ENCODE assay signal across 9 cellular contexts in genomic region chr12:132444283-132444682, GRCh38. TPM values are rescaled to one million over a fixed set of nuclear protein-coding genes. Genes with fewer than 3 reads are reported as not detected.
A peak's percentile ranks its signal among the peaks of the same experiment; 100 is the strongest.
DNase-seq lines count a peak whose midpoint lies in the region; ATAC-seq and TF ChIP-seq lines count a peak whose summit lies in the region.
"Had no signal": no experiment of that assay in that cellular context is flagged by ENCODE, and none has a peak within 500 bp of the region (broad histone marks: within the 10 kb centered on the region; RNA-seq: fewer than 3 reads in every experiment).

No MANE protein-coding gene starts in this region.

- no peak for ATAC-seq in stimulated activated naive CD8-positive, alpha-beta T cell treated with anti-CD3 and anti-CD28 coated beads, Interleukin-15, Interleukin-2, amounts not matched to agents 100 U/mL and 50 U/mL, for 24 hours
- no peak for ATAC-seq in effector memory CD8-positive, alpha-beta T cell (replicated peaks)
- no peak for ATAC-seq in upper lobe of right lung

- H3K27ac Mint-ChIP-seq in stimulated activated naive CD8-positive, alpha-beta T cell treated with anti-CD3 and anti-CD28 coated beads, Interleukin-15, Interleukin-2, amounts not matched to agents 100 ng/mL and 50 ng/mL, for 24 hours = peak overlapping the region; percentile 99
- H3K27ac Mint-ChIP-seq in effector memory CD8-positive, alpha-beta T cell = peak overlapping the region; percentile 98 to 100
- H3K27ac Mint-ChIP-seq in endodermal cell = no peak overlapping the region

- CTCF ChIA-PET in RWPE1 (lab: Yijun Ruan, JAX) = no interaction called here

- H3K4me3 ChIP-seq in upper lobe of right lung = no peak overlapping the region
- H3K4me3 ChIP-seq in endodermal cell (ENCODE audit: low read length) = no peak overlapping the region

- POLR2A ChIA-PET in RWPE1 (lab: Yijun Ruan, JAX; ENCODE audit: low non-redundant PET) = no interaction called here

- intact Hi-C loops in upper lobe of right lung (cut with DNase I) = no loop called here

- H3K4me1 ChIP-seq in upper lobe of right lung (no peaks in the 10 kb centered on the region), endodermal cell (ENCODE audit: control insufficient read depth, insufficient read depth, low read length) (no peaks in the 10 kb centered on the region)

- H3K9me3 Mint-ChIP-seq in stimulated activated naive CD8-positive, alpha-beta T cell treated with anti-CD3 and anti-CD28 coated beads, Interleukin-15, Interleukin-2, amounts not matched to agents 100 ng/mL and 50 ng/mL, for 24 hours = no peaks in the 10 kb centered on the region
- H3K9me3 Mint-ChIP-seq in effector memory CD8-positive, alpha-beta T cell = no peaks in the 10 kb centered on the region
- peaks cover 11% of the 10 kb centered on the region for H3K9me3 Mint-ChIP-seq in endodermal cell

- no peaks in the 10 kb centered on the region for H3K9me3 ChIP-seq in upper lobe of right lung
- H3K9me3 ChIP-seq in endodermal cell (ENCODE audit: control insufficient read depth, low read length) = peaks cover under 1% of the 10 kb centered on the region

- no peak overlapping the region for H3K9ac ChIP-seq in endodermal cell (ENCODE audit: extremely low read depth, low read length, poor library complexity, severe bottlenecking)

- 84 to 85% methylated on average over 16 to 18 of the region's 18 CpGs for WGBS in endodermal cell (ENCODE audit: insufficient coverage in 1 of 2, insufficient read length in 1 of 2), 2 experiments

- peaks cover 54% of the 10 kb centered on the region for H3K4me1 Mint-ChIP-seq in stimulated activated naive CD8-positive, alpha-beta T cell treated with anti-CD3 and anti-CD28 coated beads, Interleukin-15, Interleukin-2, amounts not matched to agents 100 ng/mL and 50 ng/mL, for 24 hours (ENCODE audit: low read depth)
- peaks cover 21 to 26% of the 10 kb centered on the region in 2 donors for H3K4me1 Mint-ChIP-seq in effector memory CD8-positive, alpha-beta T cell (ENCODE audit: low read depth in 2 of 2)
- peaks cover 19% of the 10 kb centered on the region for H3K4me1 Mint-ChIP-seq in endodermal cell

- H3K27ac ChIP-seq in RWPE1 = peak overlapping the region; percentile 90
- peak overlapping the region; percentile 80 for H3K27ac ChIP-seq in upper lobe of right lung
- H3K27ac ChIP-seq in endodermal cell (ENCODE audit: low read depth, low read length) = no peak overlapping the region

- H3K36me3 Mint-ChIP-seq in stimulated activated naive CD8-positive, alpha-beta T cell treated with anti-CD3 and anti-CD28 coated beads, Interleukin-15, Interleukin-2, amounts not matched to agents 100 ng/mL and 50 ng/mL, for 24 hours (ENCODE audit: low read depth) = no peaks in the 10 kb centered on the region
- H3K36me3 Mint-ChIP-seq in effector memory CD8-positive, alpha-beta T cell (ENCODE audit: insufficient read depth) = peaks cover 29% of the 10 kb centered on the region
- H3K36me3 Mint-ChIP-seq in endodermal cell (ENCODE audit: low read depth) = no peaks in the 10 kb centered on the region

- peak overlapping the region; percentile 91 for H3K4me3 Mint-ChIP-seq in stimulated activated naive CD8-positive, alpha-beta T cell treated with anti-CD3 and anti-CD28 coated beads, Interleukin-15, Interleukin-2, amounts not matched to agents 100 ng/mL and 50 ng/mL, for 24 hours
- peak overlapping the region; percentile 95 to 96 for H3K4me3 Mint-ChIP-seq in effector memory CD8-positive, alpha-beta T cell
- H3K4me3 Mint-ChIP-seq in endodermal cell = no peak overlapping the region

- DNase-seq in stimulated activated naive CD8-positive, alpha-beta T cell treated with anti-CD3 and anti-CD28 coated beads, Interleukin-15, Interleukin-2, amounts not matched to agents 100 U/mL and 50 U/mL, for 24 hours = no peak
- no peak for DNase-seq in RWPE1 (ENCODE audit: low spot score)
- no peak for DNase-seq in effector memory CD8-positive, alpha-beta T cell
- DNase-seq in upper lobe of right lung = no peak
- no peak for DNase-seq in SIG-M5 (lab: John Stamatoyannopoulos, UW)
- no peak for DNase-seq in DMS 273 treated with DMSO at 0.1 percent for 48 hours (lab: John Stamatoyannopoulos, UW)
- DNase-seq in endodermal cell = no peak
- DNase-seq: NCI-H1105 had no signal

- TF ChIP-seq CTCF in RWPE1 (conservative IDR thresholded peaks at IDR 0.05; ENCODE audit: low read depth) = no peak
- TF ChIP-seq CTCF in upper lobe of right lung (IDR thresholded peaks at IDR 0.05) = no peak
- TF ChIP-seq CTCF in endodermal cell (conservative IDR thresholded peaks at IDR 0.05) = no peak

- no peaks in the 10 kb centered on the region for H3K27me3 Mint-ChIP-seq in stimulated activated naive CD8-positive, alpha-beta T cell treated with anti-CD3 and anti-CD28 coated beads, Interleukin-15, Interleukin-2, amounts not matched to agents 100 ng/mL and 50 ng/mL, for 24 hours
- no peaks in the 10 kb centered on the region for H3K27me3 Mint-ChIP-seq in effector memory CD8-positive, alpha-beta T cell
- H3K27me3 Mint-ChIP-seq in endodermal cell (ENCODE audit: insufficient read depth) = peaks cover 64% of the 10 kb centered on the region

- H3K36me3 ChIP-seq in upper lobe of right lung (no peaks in the 10 kb centered on the region), endodermal cell (ENCODE audit: control insufficient read depth, insufficient read depth, low read length) (no peaks in the 10 kb centered on the region)

- H3K27me3 ChIP-seq in upper lobe of right lung (no peaks in the 10 kb centered on the region), endodermal cell (ENCODE audit: control insufficient read depth, insufficient read depth, low read length, poor library complexity, severe bottlenecking) (no peaks in the 10 kb centered on the region)

RNA-seq across cellular contexts. Expression of gene FBRSL1, which starts 45.7 kb away (rescaled TPM):
- total RNA-seq in upper lobe of right lung = 49.5 TPM
- total RNA-seq in endodermal cell = 10 to 100 TPM; 74.9 to 92.3 TPM
- 72.6 TPM for polyA plus RNA-seq in endodermal cell (2013, experiment 1 of 2)
- 64.1 TPM for polyA plus RNA-seq in endodermal cell (2013, experiment 2 of 2)
